Comparison of ENCODE assay signal across 18 cellular contexts in the genomic region with DNA sequence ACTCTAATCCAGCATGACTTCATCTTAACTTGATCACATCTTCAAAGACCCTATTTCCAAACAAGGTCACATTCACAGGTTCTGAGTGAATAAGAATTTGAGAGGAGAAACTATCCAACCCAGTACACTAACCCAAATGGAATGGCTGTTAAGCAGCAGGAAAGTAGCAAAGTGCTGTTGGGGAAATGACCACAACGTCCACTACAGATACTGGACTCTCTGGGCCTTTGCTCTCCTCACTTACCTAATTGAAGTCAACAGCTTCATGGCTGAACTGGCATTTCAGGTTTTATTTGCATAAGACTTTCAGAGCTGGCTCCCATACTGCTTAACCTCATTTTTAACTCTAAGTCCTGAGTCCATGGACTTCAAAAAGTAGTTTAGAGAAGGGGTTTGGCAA. TPM values are rescaled to one million over a fixed set of nuclear protein-coding genes. Genes with fewer than 3 reads are reported as not detected.
DNase-seq lines count a peak whose midpoint lies in the region; ATAC-seq, FAIRE-seq and TF ChIP-seq lines count a peak whose summit lies in the region.
"Had no signal": no experiment of that assay in that cellular context is flagged by ENCODE, and none has a peak within 500 bp of the region (broad histone marks: within the 10 kb centered on the region; RNA-seq: fewer than 3 reads in every experiment).

No MANE protein-coding gene starts in this region.

- no peaks in the 10 kb centered on the region for H3K36me3 Mint-ChIP-seq in astrocyte (ENCODE audit: low read depth, unreplicated experiment)

- H3K4me1 Mint-ChIP-seq in astrocyte (ENCODE audit: low read depth, unreplicated experiment): peaks cover 3% of the 10 kb centered on the region

- H3K9me3 Mint-ChIP-seq in astrocyte (ENCODE audit: unreplicated experiment): peaks cover 2% of the 10 kb centered on the region

- H3K79me2 ChIP-seq in HepG2 (ENCODE audit: insufficient read depth, low read length) (no peaks in the 10 kb centered on the region), astrocyte (ENCODE audit: insufficient read depth, low read length) (no peaks in the 10 kb centered on the region)

- no peak overlapping the region for H2AFZ ChIP-seq in HepG2 (ENCODE audit: low read length)
- no peak overlapping the region for H2AFZ ChIP-seq in astrocyte (ENCODE audit: low read depth, low read length)

- in situ Hi-C loops in HepG2 (cut with HindIII; ENCODE audit: extremely low pct_ligation_motif_present, low pct_unique_long_range_greater_than_20kb): no loop called here

- BruUV-seq in HepG2 (replicated peaks; lab: Mats Ljungman, UMichigan): no TSS peak

- H3K9ac ChIP-seq in HepG2 (ENCODE audit: insufficient read depth, low read depth, low read length) (no peak overlapping the region), astrocyte (ENCODE audit: low read length) (no peak overlapping the region)

- CTCF ChIA-PET in HepG2 (lab: Yijun Ruan, JAX; ENCODE audit: low intra/inter-chr PET ratio, low total read pairs): no interaction called here

- H4K20me1 ChIP-seq in HepG2 (ENCODE audit: insufficient read depth, low read length): no peaks in the 10 kb centered on the region
- H4K20me1 ChIP-seq in astrocyte (ENCODE audit: insufficient read depth, low read length): no peaks in the 10 kb centered on the region

- no peak overlapping the region for H3K27ac ChIP-seq in HepG2 (ENCODE audit: extremely low read length, insufficient read depth, low read length)
- H3K27ac ChIP-seq in right lobe of liver: no peak overlapping the region
- no peak overlapping the region for H3K27ac ChIP-seq in astrocyte (ENCODE audit: low read depth, low read length)
- H3K27ac ChIP-seq in left lung: no peak overlapping the region
- H3K27ac ChIP-seq in upper lobe of right lung: no peak overlapping the region
- H3K27ac ChIP-seq: SK-N-MC had no signal

- H3K27ac Mint-ChIP-seq in astrocyte (ENCODE audit: unreplicated experiment): peak overlapping the region; percentile 6

- no peak for DNase-seq in HepG2 (ENCODE audit: low spot score)
- DNase-seq in right lobe of liver: no peak
- DNase-seq in astrocyte (ENCODE audit: low read depth): peak; percentile 70
- no peak for DNase-seq in left lung
- DNase-seq in upper lobe of right lung: no peak
- DNase-seq in NCI-H345 treated with DMSO at 0.1 percent for 48 hours (lab: John Stamatoyannopoulos, UW; ENCODE audit: unreplicated experiment): no peak
- DNase-seq in HPDE6-E6E7 (ENCODE audit: extremely low spot score): no peak
- no peak for DNase-seq in Kasumi-1 (lab: John Stamatoyannopoulos, UW)
- DNase-seq: C1 segment of cervical spinal cord, NCI-H1092 treated with DMSO at 0.1 percent for 48 hours, NCI-H1694, NCI-H2107, NCI-H345, NCI-H748 treated with DMSO at 0.1 percent for 48 hours had no signal

- no peak overlapping the region for H3K4me3 Mint-ChIP-seq in astrocyte (ENCODE audit: unreplicated experiment)

- H3K4me2 ChIP-seq in HepG2 (ENCODE audit: low read depth, low read length) (no peak overlapping the region), astrocyte (ENCODE audit: low read length) (no peak overlapping the region)

- TF ChIP-seq POLR2A in HepG2 (IDR thresholded peaks at IDR 0.05; ENCODE audit: insufficient read depth in 1 of 2, low read depth in 2 of 2, low read length in 2 of 2) (no peak), right lobe of liver (IDR thresholded peaks at IDR 0.05) (no peak)

- H3K9me3 ChIP-seq in HepG2 (ENCODE audit: low read length) (no peaks in the 10 kb centered on the region), right lobe of liver (no peaks in the 10 kb centered on the region), astrocyte (ENCODE audit: insufficient read depth, low read depth, low read length) (no peaks in the 10 kb centered on the region), left lung (no peaks in the 10 kb centered on the region), upper lobe of right lung (no peaks in the 10 kb centered on the region)
- H3K9me3 ChIP-seq: HAP-1 had no signal

- peak; percentile 49 for ATAC-seq in HepG2
- ATAC-seq in right lobe of liver: no peak
- ATAC-seq in left lung: peak; percentile 83
- ATAC-seq in upper lobe of right lung: peak; percentile 44
- ATAC-seq: Right ventricle myocardium inferior had no signal

- TF ChIP-seq RAD21 in HepG2 (CRISPR knock-in tag; IDR thresholded peaks at IDR 0.05): no peak

- FAIRE-seq in HepG2 (lab: Jason Lieb, UNC) (no peak), astrocyte (lab: Jason Lieb, UNC) (no peak)
- FAIRE-seq: G401.6 had no signal

- H3K27me3 ChIP-seq in HepG2 (ENCODE audit: control insufficient read depth in 1 of 2, insufficient read depth in 2 of 2, low read length in 2 of 2): no peaks in the 10 kb centered on the region
- no peaks in the 10 kb centered on the region for H3K27me3 ChIP-seq in right lobe of liver
- H3K27me3 ChIP-seq in astrocyte (ENCODE audit: insufficient read depth, low read length): no peaks in the 10 kb centered on the region
- H3K27me3 ChIP-seq in left lung: no peaks in the 10 kb centered on the region
- H3K27me3 ChIP-seq in upper lobe of right lung: no peaks in the 10 kb centered on the region

- TF ChIP-seq EP300 in HepG2 (IDR thresholded peaks at IDR 0.05; ENCODE audit: low read depth in 2 of 2, low read length in 2 of 2) (no peak), HepG2 (CRISPR knock-in tag; IDR thresholded peaks at IDR 0.05; ENCODE audit: borderline replicate concordance) (no peak)

- peaks cover 20% of the 10 kb centered on the region for H3K4me1 ChIP-seq in HepG2 (ENCODE audit: insufficient read depth, low read length)
- no peaks in the 10 kb centered on the region for H3K4me1 ChIP-seq in right lobe of liver
- no peaks in the 10 kb centered on the region for H3K4me1 ChIP-seq in astrocyte (ENCODE audit: insufficient read depth, low read length)
- H3K4me1 ChIP-seq in left lung: no peaks in the 10 kb centered on the region
- H3K4me1 ChIP-seq in upper lobe of right lung: no peaks in the 10 kb centered on the region
- H3K4me1 ChIP-seq: HAP-1 had no signal

- H3K4me3 ChIP-seq in HepG2 (replicated peaks in 1 of 3; ENCODE audit: insufficient read depth in 1 of 3, low read depth in 2 of 3, low read length in 3 of 3): no peak overlapping the region
- no peak overlapping the region for H3K4me3 ChIP-seq in right lobe of liver
- H3K4me3 ChIP-seq in astrocyte (ENCODE audit: insufficient read depth, low read depth, low read length): no peak overlapping the region
- no peak overlapping the region for H3K4me3 ChIP-seq in left lung
- H3K4me3 ChIP-seq in upper lobe of right lung: no peak overlapping the region
- H3K4me3 ChIP-seq: HAP-1, SK-N-MC had no signal

- H3K36me3 ChIP-seq in HepG2 (replicated peaks in 1 of 2; ENCODE audit: control insufficient read depth in 1 of 2, insufficient read depth in 2 of 2, low read length in 2 of 2): no peaks in the 10 kb centered on the region
- no peaks in the 10 kb centered on the region for H3K36me3 ChIP-seq in right lobe of liver
- no peaks in the 10 kb centered on the region for H3K36me3 ChIP-seq in astrocyte (ENCODE audit: insufficient read depth, low read length)
- H3K36me3 ChIP-seq in left lung: no peaks in the 10 kb centered on the region
- no peaks in the 10 kb centered on the region for H3K36me3 ChIP-seq in upper lobe of right lung
- H3K36me3 ChIP-seq: HAP-1 had no signal

- WGBS in HepG2 (ENCODE audit: low lambda C conversion rate): 0% methylated on average over 1 of the region's 1 CpG
- 33% methylated on average over 1 of the region's 1 CpG for WGBS in right lobe of liver (ENCODE audit: insufficient coverage, low coverage, low lambda C conversion rate, missing lambda C conversion rate)

- TF ChIP-seq CTCF in HepG2 (CRISPR knock-in tag; IDR thresholded peaks at IDR 0.05): no peak
- TF ChIP-seq CTCF in right lobe of liver (IDR thresholded peaks at IDR 0.05): no peak
- TF ChIP-seq CTCF in astrocyte (IDR thresholded peaks at IDR 0.05; ENCODE audit: insufficient read depth, low read depth, low read length): no peak
- TF ChIP-seq CTCF in left lung (IDR thresholded peaks at IDR 0.05): no peak
- no peak for TF ChIP-seq CTCF in upper lobe of right lung (IDR thresholded peaks at IDR 0.05)

- intact Hi-C loops in HepG2 (cut with micrococcal nuclease; ENCODE audit: unreplicated experiment) (no loop called here), right lobe of liver (cut with DNase I) (no loop called here), left lung (cut with DNase I) (no loop called here), upper lobe of right lung (cut with DNase I) (no loop called here)

- H3K27me3 Mint-ChIP-seq in astrocyte (ENCODE audit: low read depth, unreplicated experiment): no peaks in the 10 kb centered on the region

- POLR2A ChIA-PET in HepG2 (lab: Yijun Ruan, JAX): interaction anchor here (0.9 kb wide), 1 partner anchor 37 kb away, joined by 3 read pairs; no protein-coding TSS in a partner anchor

TF ChIP-seq in HepG2, 621 proteins besides CTCF, POLR2A, EP300 and RAD21:
- TF ChIP-seq U2AF2 (IDR thresholded peaks at IDR 0.05; ENCODE audit: low read depth, low read length): no peak
- no peak for TF ChIP-seq ZFP90 (CRISPR knock-in tag; IDR thresholded peaks at IDR 0.05; ENCODE audit: borderline replicate concordance)

RNA-seq across cellular contexts. Expression of gene ACVR2A, which starts 38.0 kb away (rescaled TPM):
- total RNA-seq in HepG2 (2016; rRNA removed; fragmentation: Illumina TruSeq; extraction: Trizol) (9.7 and 18.0 TPM in 2 replicates), right lobe of liver (1 to 10 TPM; 5.8 to 9.3 (median 6.5) TPM), astrocyte (22.6 and 25.2 TPM in 2 replicates), left lung (10 to 100 TPM; 17.8 to 21.1 TPM), upper lobe of right lung (19.0 TPM)
- 37.4 and 38.3 TPM in 2 replicates for total RNA-seq in HepG2 (2016; cell fraction: cytosol; rRNA removed; fragmentation: Illumina TruSeq; extraction: Trizol; ENCODE audit: low read depth)
- 10.1 and 18.1 TPM in 2 replicates for total RNA-seq in HepG2 (2016; cell fraction: insoluble cytoplasmic fraction; rRNA removed; fragmentation: Illumina TruSeq; extraction: Trizol)
- total RNA-seq in HepG2 (2016; cell fraction: membrane; rRNA removed; fragmentation: Illumina TruSeq; extraction: Trizol): 18.0 and 18.6 TPM in 2 replicates
- 30.8 and 32.6 TPM in 2 replicates for total RNA-seq in HepG2 (2016; cell fraction: nucleus; rRNA removed; fragmentation: Illumina TruSeq; extraction: Trizol)
- 8.2 and 8.3 TPM in 2 replicates for polyA plus RNA-seq in HepG2 (2011; rRNA removed)
- polyA plus RNA-seq in HepG2 (2011; cell fraction: cytosol; rRNA removed): 2.5 and 5.2 TPM in 2 replicates
- 8.0 and 11.9 TPM in 2 replicates for polyA plus RNA-seq in HepG2 (2011; cell fraction: nucleus; rRNA removed)
- polyA plus RNA-seq in HepG2 (2012): 10.7 and 11.9 TPM in 2 replicates
- 0.49 and 0.54 TPM in 2 replicates for polyA plus RNA-seq in HepG2 (2016; cell fraction: cytosol; fragmentation: Illumina TruSeq; extraction: Trizol; ENCODE audit: low read depth)
- polyA plus RNA-seq in HepG2 (2016; cell fraction: insoluble cytoplasmic fraction; fragmentation: Illumina TruSeq; extraction: Trizol; ENCODE audit: low read depth): 4.7 and 5.0 TPM in 2 replicates
- 1.3 and 1.4 TPM in 2 replicates for polyA plus RNA-seq in HepG2 (2016; cell fraction: membrane; fragmentation: Illumina TruSeq; extraction: Trizol; ENCODE audit: low read depth)
- 28.6 and 31.2 TPM in 2 replicates for polyA plus RNA-seq in HepG2 (2016; cell fraction: nucleus; fragmentation: Illumina TruSeq; extraction: Trizol; ENCODE audit: insufficient read depth, low read depth)
- 4.2 and 15.1 TPM in 2 replicates for polyA minus RNA-seq in HepG2 (2011; rRNA and poly(A)+ RNA removed; ENCODE audit: low replicate concordance)
- polyA minus RNA-seq in HepG2 (2011; cell fraction: cytosol; rRNA and poly(A)+ RNA removed): 17.1 and 25.4 TPM in 2 replicates
- 67.9 and 68.8 TPM in 2 replicates for polyA minus RNA-seq in HepG2 (2011; cell fraction: nucleus; rRNA and poly(A)+ RNA removed)

Comparison
In these comparisons a context has a peak if more than half of its experiments do, and no peak if none do; other contexts are left out.
1. ATAC-seq: peak in HepG2 (single experiment), left lung (single experiment) and upper lobe of right lung (single experiment); none in right lobe of liver (0 of 4).